Comparison of ENCODE assay signal across 25 cellular contexts in genomic region chr14:39030209-39030608, GRCh38.
"Had no signal": no experiment of that assay in that cellular context is flagged by ENCODE, and none has a peak within 500 bp of the region (broad histone marks: within the 10 kb centered on the region; RNA-seq: fewer than 3 reads in every experiment).

No MANE protein-coding gene starts in this region.

- H3K27me3 ChIP-seq: breast epithelium, left lung, uterus had no signal

- H3K4me1 Mint-ChIP-seq: activated T-helper 17 cell treated with anti-CD3 and anti-CD28 coated beads, Interleukin-2, amount 50 U/mL, for 72 hours had no signal

- H3K36me3 ChIP-seq: breast epithelium had no signal

- H3K9me3 Mint-ChIP-seq: activated naive CD8-positive, alpha-beta T cell treated with anti-CD3 and anti-CD28 coated beads, Interleukin-2, amount 10 ng/mL, durations not matched to agents 7 days and 5 days; activated T-helper 17 cell treated with anti-CD3 and anti-CD28 coated beads, Interleukin-2, amount 50 U/mL, for 72 hours; dendritic cell treated with granulocyte-macrophage colony-stimulating factor and Interleukin-4, amounts not matched to agents 40 ng/mL and 50 ng/mL, for 4 days; natural killer cell; stimulated activated naive CD8-positive, alpha-beta T cell treated with anti-CD3 and anti-CD28 coated beads, Interleukin-15, Interleukin-2, amounts not matched to agents 100 ng/mL and 50 ng/mL, for 24 hours had no signal

- H3K4me3 Mint-ChIP-seq: activated naive CD8-positive, alpha-beta T cell treated with anti-CD3 and anti-CD28 coated beads, Interleukin-2, amount 10 ng/mL, durations not matched to agents 7 days and 5 days; activated T-helper 17 cell treated with anti-CD3 and anti-CD28 coated beads, Interleukin-2, amount 50 U/mL, for 72 hours; dendritic cell treated with granulocyte-macrophage colony-stimulating factor and Interleukin-4, amounts not matched to agents 40 ng/mL and 50 ng/mL, for 4 days; natural killer cell; stimulated activated naive CD8-positive, alpha-beta T cell treated with anti-CD3 and anti-CD28 coated beads, Interleukin-15, Interleukin-2, amounts not matched to agents 100 ng/mL and 50 ng/mL, for 24 hours had no signal

- H3K27me3 Mint-ChIP-seq: activated naive CD8-positive, alpha-beta T cell treated with anti-CD3 and anti-CD28 coated beads, Interleukin-2, amount 10 ng/mL, durations not matched to agents 7 days and 5 days; activated T-helper 17 cell treated with anti-CD3 and anti-CD28 coated beads, Interleukin-2, amount 50 U/mL, for 72 hours; dendritic cell treated with granulocyte-macrophage colony-stimulating factor and Interleukin-4, amounts not matched to agents 40 ng/mL and 50 ng/mL, for 4 days; stimulated activated naive CD8-positive, alpha-beta T cell treated with anti-CD3 and anti-CD28 coated beads, Interleukin-15, Interleukin-2, amounts not matched to agents 100 ng/mL and 50 ng/mL, for 24 hours had no signal

- H3K27ac ChIP-seq: breast epithelium, left lung, lower lobe of right lung, thoracic aorta, uterus, WERI-Rb-1 had no signal

- H3K4me3 ChIP-seq: breast epithelium, left lung, lower lobe of right lung, thoracic aorta, uterus had no signal

- ATAC-seq: activated CD4-positive, CD25-positive, alpha-beta regulatory T cell treated with anti-CD3 and anti-CD28 coated beads, Interleukin-2, amount 50 U/mL, for 24 hours; activated T-helper 17 cell treated with anti-CD3 and anti-CD28 coated beads, Interleukin-2, amount 50 U/mL, for 72 hours; left lung; lower lobe of right lung; natural killer cell had no signal

- H3K4me1 ChIP-seq: breast epithelium, left lung, lower lobe of right lung, uterus had no signal

- H3K9me3 ChIP-seq: breast epithelium, left lung, lower lobe of right lung, thoracic aorta, uterus had no signal

- DNase-seq: activated CD8-positive, alpha-beta memory T cell treated with anti-CD3 and anti-CD28 coated beads for 24 hours; activated gamma-delta T cell treated with Interleukin-2 at 50 U/mL for 16 hours; activated naive CD8-positive, alpha-beta T cell treated with anti-CD3 and anti-CD28 coated beads, Interleukin-2, amount 10 ng/mL, durations not matched to agents 7 days and 5 days; amniotic stem cell; central memory CD4-positive, alpha-beta T cell; effector CD4-positive, alpha-beta T cell; kidney glomerular epithelial cell; left lung; lower lobe of right lung; mesenchymal stem cell; natural killer cell; posterior cingulate gyrus; stimulated activated CD4-positive, alpha-beta T cell treated with anti-CD3 and anti-CD28 coated beads, Interleukin-2, amount 100 ng/mL, for 48 hours; T1000; trophoblast cell; uterus; WERI-Rb-1 had no signal

- H3K36me3 Mint-ChIP-seq: natural killer cell had no signal

- FAIRE-seq: endometrium, frontal cortex had no signal

- H3K27ac Mint-ChIP-seq: activated naive CD8-positive, alpha-beta T cell treated with anti-CD3 and anti-CD28 coated beads, Interleukin-2, amount 10 ng/mL, durations not matched to agents 7 days and 5 days; dendritic cell treated with granulocyte-macrophage colony-stimulating factor and Interleukin-4, amounts not matched to agents 40 ng/mL and 50 ng/mL, for 4 days; stimulated activated naive CD8-positive, alpha-beta T cell treated with anti-CD3 and anti-CD28 coated beads, Interleukin-15, Interleukin-2, amounts not matched to agents 100 ng/mL and 50 ng/mL, for 24 hours had no signal
